23 cellular contexts compared by ENCODE assay signal in genomic region chr19:28456708-28457320, GRCh38.
"Had no signal": no experiment of that assay in that cellular context is flagged by ENCODE, and none has a peak within 500 bp of the region (broad histone marks: within the 10 kb centered on the region; RNA-seq: fewer than 3 reads in every experiment).

No MANE protein-coding gene starts in this region.

- H3K27ac ChIP-seq: body of pancreas, foreskin keratinocyte, neutrophil, parathyroid adenoma, sigmoid colon, SJSA1, thyroid gland had no signal

- H3K9me3 Mint-ChIP-seq: activated B cell treated with CpG ODN at 0.5 μM for 24 hours, mesothelial cell of epicardium had no signal

- H3K4me1 ChIP-seq: body of pancreas, foreskin keratinocyte, parathyroid adenoma, sigmoid colon, SJSA1, thyroid gland had no signal

- H3K4me3 ChIP-seq: body of pancreas, sigmoid colon, SJSA1, smooth muscle cell, thyroid gland had no signal

- DNase-seq: activated B cell treated with CpG ODN at 0.5 μM for 24 hours; activated CD4-positive, alpha-beta T cell treated with anti-CD3 and anti-CD28 coated beads, Interleukin-2, amount 50 U/mL, for 1 hour; activated effector memory CD4-positive, alpha-beta T cell treated with anti-CD3 and anti-CD28 coated beads, Interleukin-2, amount 50 U/mL, for 16 hours; activated naive CD4-positive, alpha-beta T cell treated with anti-CD3 and anti-CD28 coated beads, Interleukin-2, amount 10 ng/mL, durations not matched to agents 7 days and 5 days; activated T-cell treated with anti-CD3 and anti-CD28 coated beads, Interleukin-2, amount 50 U/mL, for 1 hour; anterior cingulate cortex; body of pancreas; dermis blood vessel endothelial cell; effector CD8-positive, alpha-beta T cell; foreskin keratinocyte; hippocampal formation; kidney glomerular epithelial cell; left ventricle myocardium superior; mammary epithelial cell; naive thymus-derived CD8-positive, alpha-beta T cell; sigmoid colon; stimulated activated naive CD4-positive, alpha-beta T cell; thyroid gland had no signal

- H3K36me3 Mint-ChIP-seq: activated naive CD4-positive, alpha-beta T cell treated with anti-CD3 and anti-CD28 coated beads, Interleukin-2, amount 10 ng/mL, durations not matched to agents 7 days and 5 days; mesothelial cell of epicardium; naive thymus-derived CD8-positive, alpha-beta T cell had no signal

- H3K27ac Mint-ChIP-seq: activated B cell treated with CpG ODN at 0.5 μM for 24 hours; activated naive CD4-positive, alpha-beta T cell treated with anti-CD3 and anti-CD28 coated beads, Interleukin-2, amount 10 ng/mL, durations not matched to agents 7 days and 5 days; mesothelial cell of epicardium; naive thymus-derived CD8-positive, alpha-beta T cell had no signal

- H3K27me3 Mint-ChIP-seq: activated B cell treated with CpG ODN at 0.5 μM for 24 hours; activated naive CD4-positive, alpha-beta T cell treated with anti-CD3 and anti-CD28 coated beads, Interleukin-2, amount 10 ng/mL, durations not matched to agents 7 days and 5 days had no signal

- H3K9me3 ChIP-seq: body of pancreas, neutrophil, sigmoid colon, SJSA1, thyroid gland had no signal

- H3K36me3 ChIP-seq: neutrophil, sigmoid colon, SJSA1, thyroid gland had no signal

- ATAC-seq: body of pancreas; foreskin keratinocyte; left ventricle myocardium superior; naive thymus-derived CD8-positive, alpha-beta T cell had no signal

- H3K4me3 Mint-ChIP-seq: activated B cell treated with CpG ODN at 0.5 μM for 24 hours; activated naive CD4-positive, alpha-beta T cell treated with anti-CD3 and anti-CD28 coated beads, Interleukin-2, amount 10 ng/mL, durations not matched to agents 7 days and 5 days; mesothelial cell of epicardium; naive thymus-derived CD8-positive, alpha-beta T cell had no signal

- H3K4me1 Mint-ChIP-seq: activated B cell treated with CpG ODN at 0.5 μM for 24 hours; activated naive CD4-positive, alpha-beta T cell treated with anti-CD3 and anti-CD28 coated beads, Interleukin-2, amount 10 ng/mL, durations not matched to agents 7 days and 5 days; mesothelial cell of epicardium had no signal

- H3K27me3 ChIP-seq: body of pancreas, foreskin keratinocyte, neutrophil, sigmoid colon, SJSA1, thyroid gland had no signal
